In the genomic region with DNA sequence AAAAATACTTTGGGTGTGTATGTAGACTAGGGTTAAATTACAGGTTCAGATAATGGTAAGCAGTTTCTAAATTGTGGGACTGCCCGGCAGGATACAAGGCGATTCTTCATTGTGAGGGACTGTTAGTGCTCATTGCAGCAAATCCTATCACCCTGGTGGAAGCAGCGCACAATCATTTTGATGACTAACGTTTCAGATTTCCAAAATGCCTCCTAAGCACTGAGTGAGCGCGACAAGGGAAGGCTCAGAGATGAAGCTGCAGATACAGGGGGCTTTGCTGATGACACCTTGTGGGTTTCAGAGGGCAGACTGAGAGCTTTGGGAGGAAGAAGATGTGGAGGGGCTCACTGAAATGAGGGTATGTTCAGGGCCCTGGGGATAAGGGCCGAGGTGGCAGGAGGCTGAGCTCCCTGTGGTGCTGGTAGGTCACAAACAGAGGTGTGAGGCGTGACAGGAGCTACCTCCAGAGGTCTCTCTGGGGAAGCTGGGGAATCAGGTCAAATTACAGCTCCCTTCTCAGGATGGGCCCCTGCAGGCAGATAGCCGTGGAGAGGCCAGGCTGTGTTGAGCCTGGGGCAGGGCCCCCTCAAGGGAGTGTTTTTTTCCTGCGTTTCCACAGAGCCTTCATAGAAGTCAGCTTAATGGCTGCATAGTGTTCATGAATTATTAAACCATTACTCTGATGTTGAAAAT, we compare ENCODE assay signal across 15 cellular contexts.
DNase-seq lines count a peak whose midpoint lies in the region; ATAC-seq and TF ChIP-seq lines count a peak whose summit lies in the region.
"Had no signal": no experiment of that assay in that cellular context is flagged by ENCODE, and none has a peak within 500 bp of the region (broad histone marks: within the 10 kb centered on the region; RNA-seq: fewer than 3 reads in every experiment).

No MANE protein-coding gene starts in this region.

- H3K27me3 ChIP-seq in psoas muscle (ENCODE audit: insufficient read depth in 3 of 3, low read length in 2 of 3) (peaks cover 0 to 4% (median 2%) of the 10 kb centered on the region in 3 donors), body of pancreas (no peaks in the 10 kb centered on the region)

- H3K4me1 ChIP-seq in psoas muscle (no peaks in the 10 kb centered on the region), body of pancreas (no peaks in the 10 kb centered on the region)
- H3K4me1 ChIP-seq: left ventricle myocardium inferior had no signal

- H3K9me3 ChIP-seq in psoas muscle, result no peaks in the 10 kb centered on the region
- H3K9me3 ChIP-seq in body of pancreas, result no peaks in the 10 kb centered on the region

- no peak overlapping the region for H3K4me3 ChIP-seq in psoas muscle
- no peak overlapping the region for H3K4me3 ChIP-seq in body of pancreas
- H3K4me3 ChIP-seq: left ventricle myocardium inferior had no signal

- H3K36me3 ChIP-seq in psoas muscle (ENCODE audit: insufficient read depth in 1 of 2, low read depth in 1 of 2), result no peaks in the 10 kb centered on the region
- H3K36me3 ChIP-seq in body of pancreas (replicated peaks in 1 of 2; ENCODE audit: insufficient read depth in 1 of 2, low read depth in 2 of 2), result no peaks in the 10 kb centered on the region
- H3K36me3 ChIP-seq: left ventricle myocardium inferior had no signal

- TF ChIP-seq CTCF in psoas muscle (IDR thresholded peaks at IDR 0.05) (no peak), body of pancreas (IDR thresholded peaks at IDR 0.05) (no peak)

- ATAC-seq in psoas muscle (no peak), body of pancreas (no peak)
- ATAC-seq: activated naive CD4-positive, alpha-beta T cell treated with anti-CD3 and anti-CD28 coated beads, Interleukin-2, amount 50 U/mL, for 72 hours; naive thymus-derived CD8-positive, alpha-beta T cell; stimulated activated naive CD8-positive, alpha-beta T cell treated with anti-CD3 and anti-CD28 coated beads, Interleukin-15, amount 100 ng/mL, for 72 hours had no signal

- DNase-seq in EH (ENCODE audit: low read depth) (peak; percentile 27), HuH-7 (ENCODE audit: low spot score) (peak; percentile 62), OCI-M1 (lab: John Stamatoyannopoulos, UW) (peak; percentile 44), islet precursor cell (peak; percentile 79), psoas muscle (no peak), body of pancreas (no peak)
- no peak for DNase-seq in activated CD4-positive, CD25-positive, alpha-beta regulatory T cell treated with anti-CD3 and anti-CD28 coated beads, Interleukin-2, amount 50 U/mL, for 72 hours
- DNase-seq: activated CD4-positive, CD25-positive, alpha-beta regulatory T cell; central memory CD4-positive, alpha-beta T cell; head of caudate nucleus; left ventricle myocardium inferior; naive thymus-derived CD8-positive, alpha-beta T cell; NCI-H1694 treated with DMSO at 0.1 percent for 48 hours; stimulated activated naive CD8-positive, alpha-beta T cell treated with anti-CD3 and anti-CD28 coated beads, Interleukin-15, amount 100 ng/mL, for 72 hours had no signal

- whole genome bisulfite sequencing in psoas muscle, 3 donors, result 73 to 78% (median 75%) methylated on average over 10 of the region's 10 CpGs
- WGBS in body of pancreas, 2 donors, result 51 to 54% methylated on average over 10 of the region's 10 CpGs

- intact Hi-C loops in psoas muscle (cut with DNase I), result no loop called here
- intact Hi-C loops in body of pancreas (cut with DNase I), result no loop called here

- H3K27ac ChIP-seq in psoas muscle (no peak overlapping the region), body of pancreas (no peak overlapping the region)
- H3K27ac ChIP-seq: left ventricle myocardium inferior had no signal

- no peak for TF ChIP-seq POLR2A in body of pancreas (IDR thresholded peaks at IDR 0.05)

Comparison
In these comparisons a context has a peak if more than half of its experiments do, and no peak if none do; other contexts are left out.
1. DNase-seq: peak in EH (single experiment), HuH-7 (single experiment), OCI-M1 (single experiment) and islet precursor cell (single experiment); none in psoas muscle (0 of 2), body of pancreas (0 of 4) and activated CD4-positive, CD25-positive, alpha-beta regulatory T cell treated with anti-CD3 and anti-CD28 coated beads, Interleukin-2, amount 50 U/mL, for 72 hours (single experiment).